3 cellular contexts compared by ENCODE assay signal in genomic region chr18:13440277-13441248, GRCh38.
TF ChIP-seq lines count a peak whose summit lies in the region.

No MANE protein-coding gene starts in this region.

TF ChIP-seq in SK-N-SH, 30 proteins besides CTCF, POLR2A, EP300 and RAD21 (continued from another document):
- TF ChIP-seq, protein P1, sequence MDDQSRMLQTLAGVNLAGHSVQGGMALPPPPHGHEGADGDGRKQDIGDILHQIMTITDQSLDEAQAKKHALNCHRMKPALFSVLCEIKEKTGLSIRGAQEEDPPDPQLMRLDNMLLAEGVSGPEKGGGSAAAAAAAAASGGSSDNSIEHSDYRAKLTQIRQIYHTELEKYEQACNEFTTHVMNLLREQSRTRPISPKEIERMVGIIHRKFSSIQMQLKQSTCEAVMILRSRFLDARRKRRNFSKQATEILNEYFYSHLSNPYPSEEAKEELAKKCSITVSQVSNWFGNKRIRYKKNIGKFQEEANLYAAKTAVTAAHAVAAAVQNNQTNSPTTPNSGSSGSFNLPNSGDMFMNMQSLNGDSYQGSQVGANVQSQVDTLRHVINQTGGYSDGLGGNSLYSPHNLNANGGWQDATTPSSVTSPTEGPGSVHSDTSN (IDR thresholded peaks at IDR 0.05): no peak
- TF ChIP-seq SMC3 (IDR thresholded peaks at IDR 0.05; ENCODE audit: low read depth, low read length): no peak
- TF ChIP-seq NRF1 (IDR thresholded peaks at IDR 0.05; ENCODE audit: low read depth, low read length): no peak
- TF ChIP-seq ZBTB33 (IDR thresholded peaks at IDR 0.05; ENCODE audit: borderline replicate concordance, low read depth): no peak
- TF ChIP-seq RCOR1 (IDR thresholded peaks at IDR 0.05; ENCODE audit: low read length): no peak
- TF ChIP-seq, protein P2, sequence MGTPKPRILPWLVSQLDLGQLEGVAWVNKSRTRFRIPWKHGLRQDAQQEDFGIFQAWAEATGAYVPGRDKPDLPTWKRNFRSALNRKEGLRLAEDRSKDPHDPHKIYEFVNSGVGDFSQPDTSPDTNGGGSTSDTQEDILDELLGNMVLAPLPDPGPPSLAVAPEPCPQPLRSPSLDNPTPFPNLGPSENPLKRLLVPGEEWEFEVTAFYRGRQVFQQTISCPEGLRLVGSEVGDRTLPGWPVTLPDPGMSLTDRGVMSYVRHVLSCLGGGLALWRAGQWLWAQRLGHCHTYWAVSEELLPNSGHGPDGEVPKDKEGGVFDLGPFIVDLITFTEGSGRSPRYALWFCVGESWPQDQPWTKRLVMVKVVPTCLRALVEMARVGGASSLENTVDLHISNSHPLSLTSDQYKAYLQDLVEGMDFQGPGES (IDR thresholded peaks at IDR 0.05; ENCODE audit: low read depth, low read length): no peak
- TF ChIP-seq RXRA (IDR thresholded peaks at IDR 0.05; ENCODE audit: borderline replicate concordance, low read depth): no peak
- TF ChIP-seq RFX5 (IDR thresholded peaks at IDR 0.05; ENCODE audit: low read length): no peak
- no peak for TF ChIP-seq FOSL2 (IDR thresholded peaks at IDR 0.05; ENCODE audit: borderline replicate concordance, low read depth)

TF ChIP-seq in SK-N-SH treated with all-trans-retinoic acid at 6 μM for 48 hours, 23 proteins besides CTCF, POLR2A, EP300 and RAD21 (continued from another document):
- no peak for TF ChIP-seq ISL1 (CRISPR knock-in tag; IDR thresholded peaks at IDR 0.05)
- no peak for TF ChIP-seq ZNF565 (CRISPR knock-in tag; conservative IDR thresholded peaks at IDR 0.05; ENCODE audit: low read depth)
- TF ChIP-seq, protein P3, sequence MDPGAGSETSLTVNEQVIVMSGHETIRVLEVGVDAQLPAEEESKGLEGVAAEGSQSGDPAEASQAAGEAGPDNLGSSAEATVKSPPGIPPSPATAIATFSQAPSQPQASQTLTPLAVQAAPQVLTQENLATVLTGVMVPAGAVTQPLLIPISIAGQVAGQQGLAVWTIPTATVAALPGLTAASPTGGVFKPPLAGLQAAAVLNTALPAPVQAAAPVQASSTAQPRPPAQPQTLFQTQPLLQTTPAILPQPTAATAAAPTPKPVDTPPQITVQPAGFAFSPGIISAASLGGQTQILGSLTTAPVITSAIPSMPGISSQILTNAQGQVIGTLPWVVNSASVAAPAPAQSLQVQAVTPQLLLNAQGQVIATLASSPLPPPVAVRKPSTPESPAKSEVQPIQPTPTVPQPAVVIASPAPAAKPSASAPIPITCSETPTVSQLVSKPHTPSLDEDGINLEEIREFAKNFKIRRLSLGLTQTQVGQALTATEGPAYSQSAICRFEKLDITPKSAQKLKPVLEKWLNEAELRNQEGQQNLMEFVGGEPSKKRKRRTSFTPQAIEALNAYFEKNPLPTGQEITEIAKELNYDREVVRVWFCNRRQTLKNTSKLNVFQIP (CRISPR knock-in tag; IDR thresholded peaks at IDR 0.05; ENCODE audit: borderline replicate concordance, low read depth): no peak
- no peak for TF ChIP-seq TOX (CRISPR knock-in tag; IDR thresholded peaks at IDR 0.05; ENCODE audit: borderline replicate concordance)
- no peak for TF ChIP-seq SNAI2 (CRISPR knock-in tag; IDR thresholded peaks at IDR 0.05)
- TF ChIP-seq ZC3H10 (CRISPR knock-in tag; IDR thresholded peaks at IDR 0.05): no peak
- TF ChIP-seq GLIS3 (CRISPR knock-in tag; IDR thresholded peaks at IDR 0.05): no peak
- no peak for TF ChIP-seq OSR1 (CRISPR knock-in tag; IDR thresholded peaks at IDR 0.05)

TF ChIP-seq in IMR-90, 13 proteins besides CTCF, POLR2A, EP300 and RAD21:
- TF ChIP-seq CEBPB (IDR thresholded peaks at IDR 0.05; ENCODE audit: low read depth, low read length): no peak
- TF ChIP-seq MAFK (IDR thresholded peaks at IDR 0.05; ENCODE audit: low read depth, low read length): no peak
- no peak for TF ChIP-seq RCOR1 (IDR thresholded peaks at IDR 0.05; ENCODE audit: insufficient replicate concordance, low read length)
- TF ChIP-seq MXI1 (IDR thresholded peaks at IDR 0.05; ENCODE audit: borderline replicate concordance, low read depth, low read length): no peak
- no peak for TF ChIP-seq FOS (IDR thresholded peaks at IDR 0.05; ENCODE audit: low read depth, low read length)
- no peak for TF ChIP-seq BHLHE40 (IDR thresholded peaks at IDR 0.05; ENCODE audit: low read depth, low read length)
- TF ChIP-seq RFX5 (IDR thresholded peaks at IDR 0.05; ENCODE audit: low read depth, low read length): no peak
- TF ChIP-seq NFE2L2 (IDR thresholded peaks at IDR 0.05; ENCODE audit: low read depth, low read length): no peak
- TF ChIP-seq, protein P4, sequence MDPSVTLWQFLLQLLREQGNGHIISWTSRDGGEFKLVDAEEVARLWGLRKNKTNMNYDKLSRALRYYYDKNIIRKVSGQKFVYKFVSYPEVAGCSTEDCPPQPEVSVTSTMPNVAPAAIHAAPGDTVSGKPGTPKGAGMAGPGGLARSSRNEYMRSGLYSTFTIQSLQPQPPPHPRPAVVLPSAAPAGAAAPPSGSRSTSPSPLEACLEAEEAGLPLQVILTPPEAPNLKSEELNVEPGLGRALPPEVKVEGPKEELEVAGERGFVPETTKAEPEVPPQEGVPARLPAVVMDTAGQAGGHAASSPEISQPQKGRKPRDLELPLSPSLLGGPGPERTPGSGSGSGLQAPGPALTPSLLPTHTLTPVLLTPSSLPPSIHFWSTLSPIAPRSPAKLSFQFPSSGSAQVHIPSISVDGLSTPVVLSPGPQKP (IDR thresholded peaks at IDR 0.05; ENCODE audit: borderline replicate concordance, low read depth, low read length): no peak
- TF ChIP-seq SMC3 (IDR thresholded peaks at IDR 0.05; ENCODE audit: low read depth, low read length): no peak
- no peak for TF ChIP-seq MAZ (IDR thresholded peaks at IDR 0.05; ENCODE audit: borderline replicate concordance, low read depth, low read length)
- TF ChIP-seq CHD1 (IDR thresholded peaks at IDR 0.05; ENCODE audit: low read depth, low read length): no peak
- TF ChIP-seq, protein P5, sequence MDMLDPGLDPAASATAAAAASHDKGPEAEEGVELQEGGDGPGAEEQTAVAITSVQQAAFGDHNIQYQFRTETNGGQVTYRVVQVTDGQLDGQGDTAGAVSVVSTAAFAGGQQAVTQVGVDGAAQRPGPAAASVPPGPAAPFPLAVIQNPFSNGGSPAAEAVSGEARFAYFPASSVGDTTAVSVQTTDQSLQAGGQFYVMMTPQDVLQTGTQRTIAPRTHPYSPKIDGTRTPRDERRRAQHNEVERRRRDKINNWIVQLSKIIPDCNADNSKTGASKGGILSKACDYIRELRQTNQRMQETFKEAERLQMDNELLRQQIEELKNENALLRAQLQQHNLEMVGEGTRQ (IDR thresholded peaks at IDR 0.05; ENCODE audit: low read depth, low read length): no peak
TF ChIP-seq in IMR-90: peak in this region for 0.
